Comparison of ENCODE assay signal across 21 cellular contexts in the genomic region with DNA sequence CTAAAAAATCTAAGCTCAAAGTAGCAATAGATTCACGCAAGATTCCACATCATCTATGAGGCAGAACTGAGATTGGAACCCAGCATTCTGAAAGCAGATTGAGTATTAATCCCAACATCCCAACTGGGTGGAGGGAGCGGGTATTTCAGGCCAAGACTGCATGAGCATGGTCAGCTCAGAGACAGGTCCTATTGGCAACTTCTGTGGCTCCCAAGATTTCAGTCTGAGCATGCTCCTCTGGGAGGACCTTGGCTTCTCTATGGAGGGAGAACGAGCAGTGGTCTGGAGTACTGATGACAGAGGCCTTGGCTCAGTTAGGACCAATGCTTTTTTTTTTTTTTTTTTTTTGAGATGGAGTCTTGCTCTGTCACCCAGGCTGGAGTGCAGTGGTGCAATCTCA. TPM values are rescaled to one million over a fixed set of nuclear protein-coding genes. Genes with fewer than 3 reads are reported as not detected.
"Had no signal": no experiment of that assay in that cellular context is flagged by ENCODE, and none has a peak within 500 bp of the region (broad histone marks: within the 10 kb centered on the region; RNA-seq: fewer than 3 reads in every experiment).

No MANE protein-coding gene starts in this region.

- H3K27ac Mint-ChIP-seq: activated B cell treated with CpG ODN at 0.5 μM for 24 hours; activated CD4-positive, alpha-beta memory T cell treated with anti-CD3 and anti-CD28 coated beads for 36 hours; activated CD4-positive, alpha-beta T cell treated with anti-CD3 and anti-CD28 coated beads for 36 hours; activated naive CD8-positive, alpha-beta T cell treated with anti-CD3 and anti-CD28 coated beads for 36 hours; effector memory CD8-positive, alpha-beta T cell; mesothelial cell of epicardium; naive thymus-derived CD8-positive, alpha-beta T cell; progenitor cell of endocrine pancreas; stimulated activated effector memory CD8-positive, alpha-beta T cell treated with anti-CD3 and anti-CD28 coated beads, Interleukin-12 subunit alpha, Interleukin-12 subunit beta, amount 100 ng/mL, for 72 hours; stimulated activated naive CD8-positive, alpha-beta T cell treated with anti-CD3 and anti-CD28 coated beads, Interleukin-15, amount 100 ng/mL, for 72 hours; T-helper 1 cell treated with Interleukin-12 subunit alpha and Interleukin-12 subunit beta and Interleukin-4 antibody, amounts not matched to agents 30 μg/mL and 1 μg/mL, for 36 hours had no signal

- H3K9me3 ChIP-seq: esophagus squamous epithelium, heart left ventricle, tibial artery had no signal

- H3K4me3 ChIP-seq: dorsolateral prefrontal cortex, esophagus squamous epithelium, heart left ventricle, tibial artery had no signal

- H3K36me3 Mint-ChIP-seq: activated CD4-positive, alpha-beta memory T cell treated with anti-CD3 and anti-CD28 coated beads for 36 hours; activated naive CD8-positive, alpha-beta T cell treated with anti-CD3 and anti-CD28 coated beads for 36 hours; mesothelial cell of epicardium; naive thymus-derived CD8-positive, alpha-beta T cell; stimulated activated effector memory CD8-positive, alpha-beta T cell treated with anti-CD3 and anti-CD28 coated beads, Interleukin-12 subunit alpha, Interleukin-12 subunit beta, amount 100 ng/mL, for 72 hours had no signal

- H3K36me3 ChIP-seq: esophagus squamous epithelium, heart left ventricle, tibial artery had no signal

- H3K9me3 Mint-ChIP-seq: activated B cell treated with CpG ODN at 0.5 μM for 24 hours; activated CD4-positive, alpha-beta memory T cell treated with anti-CD3 and anti-CD28 coated beads for 36 hours; activated naive CD8-positive, alpha-beta T cell treated with anti-CD3 and anti-CD28 coated beads for 36 hours; activated T-cell treated with anti-CD3 and anti-CD28 coated beads, Interleukin-2, amount 50 U/mL, for 4 hours; central memory CD8-positive, alpha-beta T cell; effector memory CD8-positive, alpha-beta T cell; mesothelial cell of epicardium; naive thymus-derived CD8-positive, alpha-beta T cell; stimulated activated effector memory CD8-positive, alpha-beta T cell treated with anti-CD3 and anti-CD28 coated beads, Interleukin-12 subunit alpha, Interleukin-12 subunit beta, amount 100 ng/mL, for 72 hours; stimulated activated naive CD8-positive, alpha-beta T cell treated with anti-CD3 and anti-CD28 coated beads, Interleukin-15, amount 100 ng/mL, for 72 hours; T-helper 1 cell treated with Interleukin-12 subunit alpha and Interleukin-12 subunit beta and Interleukin-4 antibody, amounts not matched to agents 30 μg/mL and 1 μg/mL, for 36 hours had no signal

- DNase-seq: activated B cell treated with CpG ODN at 0.5 μM for 24 hours; activated CD4-positive, alpha-beta memory T cell treated with anti-CD3 and anti-CD28 coated beads for 36 hours; activated CD4-positive, alpha-beta T cell treated with anti-CD3 and anti-CD28 coated beads for 36 hours; activated naive CD4-positive, alpha-beta T cell treated with Interleukin-2 at 50 U/mL for 16 hours; activated naive CD8-positive, alpha-beta T cell treated with anti-CD3 and anti-CD28 coated beads for 36 hours; activated T-cell treated with anti-CD3 and anti-CD28 coated beads, Interleukin-2, amount 50 U/mL, for 4 hours; dorsolateral prefrontal cortex; effector memory CD8-positive, alpha-beta T cell; esophagus squamous epithelium; left colon; naive thymus-derived CD8-positive, alpha-beta T cell; retina; stimulated activated CD4-positive, alpha-beta T cell treated with anti-CD3 and anti-CD28 coated beads, Interleukin-1b, Interleukin-23, amount 100 ng/mL, for 48 hours; stimulated activated naive CD8-positive, alpha-beta T cell treated with anti-CD3 and anti-CD28 coated beads, Interleukin-15, amount 100 ng/mL, for 72 hours had no signal

- H3K4me1 Mint-ChIP-seq: activated naive CD8-positive, alpha-beta T cell treated with anti-CD3 and anti-CD28 coated beads for 36 hours; central memory CD8-positive, alpha-beta T cell; stimulated activated effector memory CD8-positive, alpha-beta T cell treated with anti-CD3 and anti-CD28 coated beads, Interleukin-12 subunit alpha, Interleukin-12 subunit beta, amount 100 ng/mL, for 72 hours had no signal

- H3K27ac ChIP-seq: dorsolateral prefrontal cortex, esophagus squamous epithelium, heart left ventricle, tibial artery had no signal

- ATAC-seq: activated CD4-positive, alpha-beta T cell treated with anti-CD3 and anti-CD28 coated beads for 36 hours; activated T-cell treated with anti-CD3 and anti-CD28 coated beads, Interleukin-2, amount 50 U/mL, for 4 hours; effector memory CD8-positive, alpha-beta T cell; left colon; naive thymus-derived CD8-positive, alpha-beta T cell; stimulated activated effector memory CD8-positive, alpha-beta T cell treated with anti-CD3 and anti-CD28 coated beads, Interleukin-12 subunit alpha, Interleukin-12 subunit beta, amount 100 ng/mL, for 72 hours; stimulated activated naive CD8-positive, alpha-beta T cell treated with anti-CD3 and anti-CD28 coated beads, Interleukin-15, amount 100 ng/mL, for 72 hours had no signal

- H3K4me3 Mint-ChIP-seq: activated B cell treated with CpG ODN at 0.5 μM for 24 hours; activated CD4-positive, alpha-beta memory T cell treated with anti-CD3 and anti-CD28 coated beads for 36 hours; activated CD4-positive, alpha-beta T cell treated with anti-CD3 and anti-CD28 coated beads for 36 hours; activated naive CD8-positive, alpha-beta T cell treated with anti-CD3 and anti-CD28 coated beads for 36 hours; activated T-cell treated with anti-CD3 and anti-CD28 coated beads, Interleukin-2, amount 50 U/mL, for 4 hours; central memory CD8-positive, alpha-beta T cell; effector memory CD8-positive, alpha-beta T cell; mesothelial cell of epicardium; naive thymus-derived CD8-positive, alpha-beta T cell; stimulated activated effector memory CD8-positive, alpha-beta T cell treated with anti-CD3 and anti-CD28 coated beads, Interleukin-12 subunit alpha, Interleukin-12 subunit beta, amount 100 ng/mL, for 72 hours; stimulated activated naive CD8-positive, alpha-beta T cell treated with anti-CD3 and anti-CD28 coated beads, Interleukin-15, amount 100 ng/mL, for 72 hours; T-helper 1 cell treated with Interleukin-12 subunit alpha and Interleukin-12 subunit beta and Interleukin-4 antibody, amounts not matched to agents 30 μg/mL and 1 μg/mL, for 36 hours had no signal

- H3K27me3 ChIP-seq: tibial artery had no signal

RNA-seq across cellular contexts. Expression of gene ITGA11, which starts 4.0 kb away (rescaled TPM):
- total RNA-seq: activated B cell treated with CpG ODN at 0.5 μM for 24 hours, progenitor cell of endocrine pancreas had no signal
